ENCODE assay signal across 18 cellular contexts in the genomic region with DNA sequence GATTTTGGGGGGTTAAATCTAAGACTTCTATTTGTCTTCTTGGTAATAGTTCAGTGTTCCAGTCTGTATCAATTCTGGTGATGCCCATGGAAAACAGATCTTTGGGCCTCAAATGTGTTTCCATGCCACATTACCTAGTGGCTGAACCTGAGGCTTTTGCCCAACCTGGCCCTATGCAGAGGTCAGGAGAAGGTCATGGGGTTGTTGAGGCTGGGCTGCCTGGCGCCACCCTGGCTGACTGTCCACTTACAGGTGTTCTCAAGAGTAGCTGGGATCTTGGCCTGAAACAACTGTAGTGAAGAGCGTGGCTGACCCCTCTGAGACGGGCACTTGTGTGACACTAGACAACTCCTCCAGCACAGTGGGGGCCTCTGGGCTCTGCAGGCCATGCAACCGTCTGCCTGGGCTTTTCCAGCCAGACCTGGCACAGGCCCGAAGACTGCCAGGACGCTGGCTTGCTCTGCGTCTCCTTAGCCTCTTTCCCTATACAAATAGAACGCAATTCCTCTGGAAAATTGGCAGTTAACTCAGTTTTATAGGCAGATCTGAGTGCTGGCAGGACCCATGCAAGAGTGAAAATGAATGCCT.
"Had no signal": no experiment of that assay in that cellular context is flagged by ENCODE, and none has a peak within 500 bp of the region (broad histone marks: within the 10 kb centered on the region; RNA-seq: fewer than 3 reads in every experiment).

No MANE protein-coding gene starts in this region.

- H3K4me3 ChIP-seq: left ventricle myocardium inferior, mucosa of descending colon, spleen, thoracic aorta, vagina had no signal

- H3K27ac ChIP-seq: left ventricle myocardium inferior, spleen, thoracic aorta, vagina had no signal

- H3K36me3 ChIP-seq: left ventricle myocardium inferior, spleen, thoracic aorta, vagina had no signal

- H3K4me1 ChIP-seq: left ventricle myocardium inferior, spleen, vagina had no signal

- H3K27me3 ChIP-seq: spleen, vagina had no signal

- DNase-seq: effector memory CD4-positive, alpha-beta T cell; glutamatergic neuron; islet precursor cell; left ventricle myocardium inferior; mucosa of descending colon; naive thymus-derived CD8-positive, alpha-beta T cell; posterior cingulate gyrus; spleen; stimulated activated CD4-positive, alpha-beta T cell treated with anti-CD3 and anti-CD28 coated beads, Interleukin-15, amount 100 ng/mL, for 24 hours; stimulated activated CD4-positive, alpha-beta T cell treated with anti-CD3 and anti-CD28 coated beads, Interleukin-1b, Interleukin-23, amount 100 ng/mL, for 48 hours; stimulated activated CD4-positive, alpha-beta T cell treated with anti-CD3 and anti-CD28 coated beads, Interleukin-4, amount 100 ng/mL, for 24 hours; stimulated activated naive B cell treated with anti-CD40 and anti-IgM and Interleukin-4, amounts not matched to agents 10 μg/mL and 1 μg/mL and 100 μg/mL, for 72 hours; stimulated activated naive CD8-positive, alpha-beta T cell treated with anti-CD3 and anti-CD28 coated beads, Interleukin-15, amount 100 ng/mL, for 72 hours; substantia nigra had no signal

- H3K9me3 ChIP-seq: left ventricle myocardium inferior, mucosa of descending colon, spleen, thoracic aorta, vagina had no signal

- ATAC-seq: esophagus mucosa; mucosa of descending colon; naive thymus-derived CD8-positive, alpha-beta T cell; sciatic nerve; stimulated activated naive B cell treated with anti-CD40 and anti-IgM and Interleukin-4, amounts not matched to agents 10 μg/mL and 1 μg/mL and 100 μg/mL, for 72 hours; stimulated activated naive CD8-positive, alpha-beta T cell treated with anti-CD3 and anti-CD28 coated beads, Interleukin-15, amount 100 ng/mL, for 72 hours had no signal
